ENCODE assay signal across 16 cellular contexts in the genomic region with DNA sequence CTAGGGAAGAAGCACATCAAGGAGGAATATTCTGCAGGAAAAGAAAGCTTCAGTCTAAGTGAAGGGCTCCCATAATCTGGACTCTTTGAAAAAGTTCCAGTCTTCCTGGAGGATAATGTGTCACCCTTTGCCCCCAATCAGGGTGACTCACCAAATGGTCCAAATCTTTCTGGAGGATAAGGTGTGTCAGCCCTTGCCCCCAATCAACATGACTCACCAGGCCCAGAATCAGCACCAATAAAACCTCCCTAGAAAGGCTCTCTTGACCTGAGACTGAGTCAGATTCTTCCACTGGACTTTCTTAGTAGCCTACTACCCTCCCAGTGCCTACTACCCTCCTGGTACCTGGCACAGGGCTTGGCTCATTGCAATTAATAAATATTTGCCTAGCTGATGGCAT. TPM values are rescaled to one million over a fixed set of nuclear protein-coding genes. Genes with fewer than 3 reads are reported as not detected.
A peak's percentile ranks its signal among the peaks of the same experiment; 100 is the strongest.
DNase-seq lines count a peak whose midpoint lies in the region; ATAC-seq and TF ChIP-seq lines count a peak whose summit lies in the region.
"Had no signal": no experiment of that assay in that cellular context is flagged by ENCODE, and none has a peak within 500 bp of the region (broad histone marks: within the 10 kb centered on the region; RNA-seq: fewer than 3 reads in every experiment).

No MANE protein-coding gene starts in this region.

- H3K27ac ChIP-seq in brain microvascular endothelial cell (no peak overlapping the region), right atrium auricular region (no peak overlapping the region)
- H3K27ac ChIP-seq: SJCRH30 had no signal

- H3K36me3 Mint-ChIP-seq in memory B cell: no peaks in the 10 kb centered on the region
- H3K36me3 Mint-ChIP-seq: natural killer cell had no signal

- TF ChIP-seq CTCF in BJ (IDR thresholded peaks at IDR 0.05; ENCODE audit: insufficient read depth, low read depth, low read length): no peak
- TF ChIP-seq CTCF in brain microvascular endothelial cell (IDR thresholded peaks at IDR 0.05; ENCODE audit: low read depth, low read length, missing control alignments): no peak
- no peak for TF ChIP-seq CTCF in right atrium auricular region (IDR thresholded peaks at IDR 0.05)

- no peaks in the 10 kb centered on the region for H3K9me3 ChIP-seq in right atrium auricular region
- H3K9me3 ChIP-seq: SJCRH30 had no signal

- H3K4me3 Mint-ChIP-seq in memory B cell: no peak overlapping the region
- H3K4me3 Mint-ChIP-seq: natural killer cell had no signal

- H3K36me3 ChIP-seq in BJ (ENCODE audit: control insufficient read depth, insufficient read depth, low read length) (no peaks in the 10 kb centered on the region), brain microvascular endothelial cell (replicated peaks) (no peaks in the 10 kb centered on the region), right atrium auricular region (no peaks in the 10 kb centered on the region)
- H3K36me3 ChIP-seq: SJCRH30 had no signal

- in situ Hi-C loops in brain microvascular endothelial cell (cut with HindIII; ENCODE audit: low pct_ligation_motif_present, low sequenced_read_pairs): no loop called here

- POLR2A ChIA-PET in BJ (lab: Charles Lee): no interaction called here

- H3K9me3 Mint-ChIP-seq in memory B cell: no peaks in the 10 kb centered on the region
- H3K9me3 Mint-ChIP-seq: natural killer cell had no signal

- DNase-seq in BJ (ENCODE audit: low read depth) (peak; percentile 18), HT1080 (ENCODE audit: low read depth) (peak; percentile 97), brain microvascular endothelial cell (peak; percentile 18), memory B cell (ENCODE audit: low spot score in 2 of 2) (no peak), right atrium auricular region (ENCODE audit: low spot score) (no peak), DMS 273 treated with DMSO at 0.1 percent for 48 hours (lab: John Stamatoyannopoulos, UW) (no peak), activated gamma-delta T cell (lab: John Stamatoyannopoulos, UW) (no peak)
- DNase-seq: activated T-cell treated with anti-CD3 and anti-CD28 coated beads for 4 hours, anterior cingulate cortex, C1 segment of cervical spinal cord, natural killer cell, NCI-H1417, NCI-H510A treated with DMSO at 0.1 percent for 48 hours, SJCRH30 had no signal

- H3K4me3 ChIP-seq in BJ (ENCODE audit: low read depth, low read length) (no peak overlapping the region), brain microvascular endothelial cell (ENCODE audit: low read depth, low read length) (no peak overlapping the region), right atrium auricular region (no peak overlapping the region)
- H3K4me3 ChIP-seq: SJCRH30, smooth muscle cell had no signal

- no peak for ATAC-seq in memory B cell (ENCODE audit: low read depth)
- ATAC-seq in HG03196 (IDR thresholded peaks at IDR 0.05; ENCODE audit: unreplicated experiment): no peak
- ATAC-seq: natural killer cell had no signal

- H3K4me1 ChIP-seq in right atrium auricular region: no peaks in the 10 kb centered on the region
- H3K4me1 ChIP-seq: SJCRH30 had no signal

- CTCF ChIA-PET in BJ (lab: Yijun Ruan, JAX): interaction anchor here (1.5 kb wide), 1 partner anchor 10 kb away, joined by 3 read pairs; a partner anchor contains a TSS

- H3K27ac Mint-ChIP-seq in memory B cell: peak overlapping the region; percentile 54
- H3K27ac Mint-ChIP-seq: natural killer cell had no signal

- peaks cover 24% of the 10 kb centered on the region for H3K4me1 Mint-ChIP-seq in memory B cell
- H3K4me1 Mint-ChIP-seq: natural killer cell had no signal

- H3K27me3 Mint-ChIP-seq in memory B cell: no peaks in the 10 kb centered on the region

- H3K27me3 ChIP-seq in BJ (ENCODE audit: control insufficient read depth, insufficient read depth, low read length): no peaks in the 10 kb centered on the region
- H3K27me3 ChIP-seq in brain microvascular endothelial cell (replicated peaks): no peaks in the 10 kb centered on the region
- no peaks in the 10 kb centered on the region for H3K27me3 ChIP-seq in right atrium auricular region
- H3K27me3 ChIP-seq: SJCRH30 had no signal

RNA-seq across cellular contexts. Expression of a gene that starts 9.5 kb away (rescaled TPM):
- polyA plus RNA-seq in BJ (2011; rRNA removed): not detected in 2 replicates
- polyA minus RNA-seq in BJ (2011; rRNA and poly(A)+ RNA removed): not detected in 2 replicates
- total RNA-seq in HT1080 (2014; rRNA removed; shearing (Covaris generic)): 0.68 and 0.87 TPM in 2 replicates
- 1.4 and 2.4 TPM in 2 replicates for polyA plus RNA-seq in HT1080 (2015; cell fraction: cytosol; rRNA removed)
- polyA plus RNA-seq in HT1080 (2015; cell fraction: nucleus; rRNA removed): 0.90 and 1.1 TPM in 2 replicates
- not detected for total RNA-seq in right atrium auricular region
- total RNA-seq: natural killer cell, SJCRH30 had no signal
- polyA plus RNA-seq: smooth muscle cell had no signal

Comparison
In these comparisons a context has a peak if more than half of its experiments do, and no peak if none do; other contexts are left out.
1. DNase-seq: peak in BJ (single experiment), HT1080 (single experiment) and brain microvascular endothelial cell (single experiment); none in memory B cell (0 of 2), right atrium auricular region (single experiment), DMS 273 treated with DMSO at 0.1 percent for 48 hours (single experiment) and activated gamma-delta T cell (single experiment).